In genomic region chr3:178140491-178140890, GRCh38 we compare ENCODE assay signal across 19 cellular contexts.
DNase-seq lines count a peak whose midpoint lies in the region; ATAC-seq and TF ChIP-seq lines count a peak whose summit lies in the region.
"Had no signal": no experiment of that assay in that cellular context is flagged by ENCODE, and none has a peak within 500 bp of the region (broad histone marks: within the 10 kb centered on the region; RNA-seq: fewer than 3 reads in every experiment).

No MANE protein-coding gene starts in this region.

- POLR2A ChIA-PET in PC-3 (lab: Charles Lee; ENCODE audit: unreplicated experiment), result no interaction called here
- POLR2A ChIA-PET in activated CD4-positive, alpha-beta T cell treated with anti-CD3 and anti-CD28 coated beads for 36 hours (lab: Charles Lee), result no interaction called here
- POLR2A ChIA-PET in OCI-LY7 (lab: Charles Lee), result interaction anchor here (0.6 kb wide), 1 partner anchor 350 kb away, joined by 3 read pairs; no protein-coding TSS in a partner anchor

- no TSS peak for BruUV-seq in PC-3 (replicated peaks; lab: Mats Ljungman, UMichigan)
- BruUV-seq in OCI-LY7 (replicated peaks; lab: Mats Ljungman, UMichigan), result no TSS peak

- TF ChIP-seq CTCF in PC-3 (conservative IDR thresholded peaks at IDR 0.05; ENCODE audit: low read depth, low read length) (no peak), epithelial cell of proximal tubule (conservative IDR thresholded peaks at IDR 0.05; ENCODE audit: low read depth, low read length) (no peak), progenitor cell of endocrine pancreas (IDR thresholded peaks at IDR 0.05; ENCODE audit: unreplicated experiment) (no peak), OCI-LY7 (conservative IDR thresholded peaks at IDR 0.05; ENCODE audit: low read length) (no peak)

- peak; percentile 41 for DNase-seq in EH (ENCODE audit: low read depth)
- DNase-seq in PC-3, result peak; percentile 81
- DNase-seq in epithelial cell of proximal tubule (ENCODE audit: low read depth), result peak; percentile 37
- DNase-seq in progenitor cell of endocrine pancreas (ENCODE audit: low spot score, unreplicated experiment), result no peak
- DNase-seq in activated CD4-positive, alpha-beta T cell treated with anti-CD3 and anti-CD28 coated beads for 36 hours, result no peak
- DNase-seq in GOT3 (lab: John Stamatoyannopoulos, UW), result no peak
- no peak for DNase-seq in OCI-LY7 (ENCODE audit: low spot score)
- DNase-seq: activated gamma-delta T cell; aorta; cortex of kidney; MV-4-11; NK-92 treated with Interleukin-12 subunit alpha and Interleukin-12 subunit beta, amount 100 ng/mL, for 24 hours; occipital lobe; thyroid gland had no signal

- H3K4me3 Mint-ChIP-seq in progenitor cell of endocrine pancreas (ENCODE audit: low read depth), result no peak overlapping the region
- H3K4me3 Mint-ChIP-seq in activated CD4-positive, alpha-beta T cell treated with anti-CD3 and anti-CD28 coated beads for 36 hours, result no peak overlapping the region
- H3K4me3 Mint-ChIP-seq: T-helper 1 cell treated with Interleukin-12 subunit alpha and Interleukin-12 subunit beta and Interleukin-4 antibody, amounts not matched to agents 30 μg/mL and 1 μg/mL, for 36 hours had no signal

- peaks cover 5% of the 10 kb centered on the region for H3K4me1 Mint-ChIP-seq in progenitor cell of endocrine pancreas (ENCODE audit: low read depth)
- H3K4me1 Mint-ChIP-seq in activated CD4-positive, alpha-beta T cell treated with anti-CD3 and anti-CD28 coated beads for 36 hours, result no peaks in the 10 kb centered on the region

- no peaks in the 10 kb centered on the region for H3F3A ChIP-seq in PC-3 (ENCODE audit: low read length, unreplicated experiment)

- H3K4me1 ChIP-seq in PC-3 (ENCODE audit: insufficient read depth, low read length), result peaks cover 8% of the 10 kb centered on the region
- no peaks in the 10 kb centered on the region for H3K4me1 ChIP-seq in OCI-LY7 (ENCODE audit: insufficient read depth, low read length, poor library complexity, severe bottlenecking)
- H3K4me1 ChIP-seq: BLaER1 treated with 17β-estradiol and CSF1 and Interleukin-3, amounts not matched to agents 10 nM and 100 nM; thyroid gland had no signal

- no peaks in the 10 kb centered on the region for H3K36me3 Mint-ChIP-seq in progenitor cell of endocrine pancreas (ENCODE audit: insufficient read depth)
- H3K36me3 Mint-ChIP-seq in activated CD4-positive, alpha-beta T cell treated with anti-CD3 and anti-CD28 coated beads for 36 hours (ENCODE audit: low read depth), result no peaks in the 10 kb centered on the region

- H3K27ac ChIP-seq in PC-3 (ENCODE audit: low read length) (peak overlapping the region; percentile 60), OCI-LY7 (ENCODE audit: low read depth, low read length, poor library complexity, severe bottlenecking) (no peak overlapping the region)
- H3K27ac ChIP-seq: BLaER1 treated with 17β-estradiol and CSF1 and Interleukin-3, amounts not matched to agents 10 nM and 100 nM; skin epidermis; thyroid gland had no signal

- no peaks in the 10 kb centered on the region for H3K9me3 Mint-ChIP-seq in progenitor cell of endocrine pancreas (ENCODE audit: low read depth)
- H3K9me3 Mint-ChIP-seq in activated CD4-positive, alpha-beta T cell treated with anti-CD3 and anti-CD28 coated beads for 36 hours (ENCODE audit: low read depth), result no peaks in the 10 kb centered on the region

- intact Hi-C loops in PC-3 (cut with micrococcal nuclease), result loop anchor here (5.0 to 10.0 kb wide), 4 partner anchors 208 to 1086 kb away; no protein-coding TSS in a partner anchor
- intact Hi-C loops in activated CD4-positive, alpha-beta T cell treated with anti-CD3 and anti-CD28 coated beads for 36 hours (cut with DNase I, micrococcal nuclease), result no loop called here
- intact Hi-C loops in OCI-LY7 (cut with micrococcal nuclease; ENCODE audit: unreplicated experiment), result no loop called here

- H3K9ac ChIP-seq in PC-3 (ENCODE audit: low read length), result no peak overlapping the region
- H3K9ac ChIP-seq: BLaER1 treated with 17β-estradiol and CSF1 and Interleukin-3, amounts not matched to agents 10 nM and 100 nM had no signal

- CTCF ChIA-PET in PC-3 (lab: Charles Lee) (no interaction called here), OCI-LY7 (lab: Charles Lee; ENCODE audit: unreplicated experiment) (no interaction called here)
- CTCF ChIA-PET in activated CD4-positive, alpha-beta T cell treated with anti-CD3 and anti-CD28 coated beads for 36 hours (lab: Charles Lee), result no interaction called here

- no peak overlapping the region for H3K4me3 ChIP-seq in PC-3 (ENCODE audit: low read length)
- no peak overlapping the region for H3K4me3 ChIP-seq in epithelial cell of proximal tubule (ENCODE audit: low read depth, low read length)
- no peak overlapping the region for H3K4me3 ChIP-seq in OCI-LY7 (ENCODE audit: low read depth, low read length, poor library complexity, severe bottlenecking)
- H3K4me3 ChIP-seq: BLaER1 treated with 17β-estradiol and CSF1 and Interleukin-3, amounts not matched to agents 10 nM and 100 nM; skin epidermis; thyroid gland had no signal

- H4K20me1 ChIP-seq in PC-3 (ENCODE audit: low read length) (no peaks in the 10 kb centered on the region), OCI-LY7 (ENCODE audit: insufficient read depth, low read length) (no peaks in the 10 kb centered on the region)
- H4K20me1 ChIP-seq: BLaER1 treated with 17β-estradiol and CSF1 and Interleukin-3, amounts not matched to agents 10 nM and 100 nM had no signal

- H3K79me2 ChIP-seq in PC-3 (ENCODE audit: low read length), result no peaks in the 10 kb centered on the region
- H3K79me2 ChIP-seq in OCI-LY7 (ENCODE audit: insufficient read depth, low read depth, low read length), result no peaks in the 10 kb centered on the region

- ATAC-seq in PC-3, result peak; percentile 93
- ATAC-seq in GM18907 (IDR thresholded peaks at IDR 0.05; ENCODE audit: unreplicated experiment), result no peak
- ATAC-seq in activated CD4-positive, alpha-beta T cell treated with anti-CD3 and anti-CD28 coated beads for 36 hours, result no peak
- ATAC-seq: HepG2 had no signal

- H3K9me2 ChIP-seq in PC-3 (replicated peaks; ENCODE audit: low read length) (no peaks in the 10 kb centered on the region), OCI-LY7 (ENCODE audit: insufficient read depth, low read length) (no peaks in the 10 kb centered on the region; the same call in 1 of the 2 replicates)

- H3K27me3 Mint-ChIP-seq in progenitor cell of endocrine pancreas, result no peaks in the 10 kb centered on the region
- no peaks in the 10 kb centered on the region for H3K27me3 Mint-ChIP-seq in activated CD4-positive, alpha-beta T cell treated with anti-CD3 and anti-CD28 coated beads for 36 hours

- no peaks in the 10 kb centered on the region for H3K9me3 ChIP-seq in PC-3 (ENCODE audit: low read length)
- H3K9me3 ChIP-seq in OCI-LY7 (ENCODE audit: low read length), result no peaks in the 10 kb centered on the region
- H3K9me3 ChIP-seq: thyroid gland had no signal

- H3K36me3 ChIP-seq in PC-3 (ENCODE audit: low read depth, low read length) (no peaks in the 10 kb centered on the region), OCI-LY7 (ENCODE audit: insufficient read depth, low read length) (no peaks in the 10 kb centered on the region)
- H3K36me3 ChIP-seq: BLaER1 treated with 17β-estradiol and CSF1 and Interleukin-3, amounts not matched to agents 10 nM and 100 nM; thyroid gland had no signal

- H2AFZ ChIP-seq in PC-3 (ENCODE audit: low read length), result no peak overlapping the region
- no peak overlapping the region for H2AFZ ChIP-seq in OCI-LY7 (ENCODE audit: low read length)

- H3K4me2 ChIP-seq in PC-3 (ENCODE audit: low read length), result peak overlapping the region; percentile 30; the same call in 1 of the 2 replicates
- no peak overlapping the region for H3K4me2 ChIP-seq in OCI-LY7 (ENCODE audit: low read length)
- H3K4me2 ChIP-seq: BLaER1 treated with 17β-estradiol and CSF1 and Interleukin-3, amounts not matched to agents 10 nM and 100 nM had no signal

- peak overlapping the region; percentile 36 for H3K27ac Mint-ChIP-seq in progenitor cell of endocrine pancreas
- no peak overlapping the region for H3K27ac Mint-ChIP-seq in activated CD4-positive, alpha-beta T cell treated with anti-CD3 and anti-CD28 coated beads for 36 hours
- H3K27ac Mint-ChIP-seq: T-helper 1 cell treated with Interleukin-12 subunit alpha and Interleukin-12 subunit beta and Interleukin-4 antibody, amounts not matched to agents 30 μg/mL and 1 μg/mL, for 36 hours had no signal

- H3K27me3 ChIP-seq in PC-3 (ENCODE audit: low read length), result no peaks in the 10 kb centered on the region
- H3K27me3 ChIP-seq: BLaER1 treated with 17β-estradiol and CSF1 and Interleukin-3, amounts not matched to agents 10 nM and 100 nM; thyroid gland had no signal

Comparison
In these comparisons a context has a peak if more than half of its experiments do, and no peak if none do; other contexts are left out.
1. DNase-seq: peak in EH (single experiment), PC-3 (single experiment) and epithelial cell of proximal tubule (single experiment); none in progenitor cell of endocrine pancreas (single experiment), activated CD4-positive, alpha-beta T cell treated with anti-CD3 and anti-CD28 coated beads for 36 hours (single experiment), GOT3 (single experiment) and OCI-LY7 (single experiment).